8 cellular contexts compared by ENCODE assay signal in the genomic region with DNA sequence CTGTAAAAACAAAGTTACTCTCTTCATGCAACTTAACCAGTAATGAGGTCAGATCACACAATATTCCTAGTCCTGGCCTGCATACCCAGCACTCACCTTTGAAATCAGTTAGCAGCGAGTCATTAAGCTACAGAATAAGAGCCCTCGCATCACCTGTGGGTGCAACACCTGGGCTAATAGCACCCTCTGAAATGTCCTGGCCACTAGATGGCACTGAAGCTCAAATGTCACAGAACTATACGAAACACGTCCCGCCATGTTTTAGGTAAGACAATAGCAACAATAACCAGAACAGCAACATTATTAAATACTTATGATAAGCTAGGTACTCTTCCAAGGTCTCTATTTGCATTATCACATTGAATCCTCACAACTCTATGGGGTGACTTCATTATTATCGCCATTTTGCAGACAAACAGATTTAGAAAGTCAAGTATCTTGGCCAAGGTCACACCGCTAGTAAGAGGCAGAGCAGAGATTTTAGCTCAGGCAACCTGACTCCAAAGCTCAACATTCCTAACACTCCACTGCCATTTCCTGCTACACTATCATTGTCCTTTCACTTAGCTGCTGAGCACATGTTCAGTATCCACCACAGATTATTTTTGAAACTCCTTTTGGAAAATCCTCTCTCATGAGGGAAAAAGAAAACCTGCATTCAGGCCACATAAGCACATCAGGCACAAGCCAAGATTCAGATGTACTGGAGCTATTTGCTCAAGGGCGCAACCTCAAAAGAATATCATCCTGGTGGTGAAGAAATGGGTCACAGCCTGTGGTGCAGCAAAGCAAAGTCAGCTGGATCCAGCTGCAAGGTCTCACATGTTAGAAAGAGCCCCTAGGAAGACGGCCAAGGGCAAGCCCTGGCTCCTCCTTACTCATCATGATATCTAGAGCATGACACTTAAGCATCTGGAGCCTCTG. TPM values are rescaled to one million over a fixed set of nuclear protein-coding genes. Genes with fewer than 3 reads are reported as not detected.
DNase-seq lines count a peak whose midpoint lies in the region; ATAC-seq and TF ChIP-seq lines count a peak whose summit lies in the region.

No MANE protein-coding gene starts in this region.

- H3K4me1 ChIP-seq in PC-9 (replicated peaks; ENCODE audit: insufficient read depth) (peaks cover 18% of the 10 kb centered on the region), ascending aorta (no peaks in the 10 kb centered on the region)

- H3K27me3 ChIP-seq in PC-9 (ENCODE audit: insufficient read depth, low read depth) = no peaks in the 10 kb centered on the region
- no peaks in the 10 kb centered on the region for H3K27me3 ChIP-seq in ascending aorta

- no peak overlapping the region for H2AFZ ChIP-seq in PC-9

- DNase-seq in D341Med (ENCODE audit: low spot score) = peak; percentile 66
- DNase-seq in HFFc6 = no peak
- peak in 1 of 2 experiments; percentile 43 for DNase-seq in PC-9
- DNase-seq in erythroblast (lab: John Stamatoyannopoulos, UW) = peak; percentile 11 to 38
- DNase-seq in osteocyte (ENCODE audit: extremely low spot score, unreplicated experiment) = no peak
- DNase-seq in ascending aorta (ENCODE audit: low spot score in 2 of 2) = no peak

- POLR2A ChIA-PET in PC-9 (lab: Charles Lee; ENCODE audit: unreplicated experiment) = interaction anchor here (0.6 to 1.3 kb wide), 4 partner anchors 15 to 175 kb away, joined by 3 to 6 read pairs (median 4); no protein-coding TSS in a partner anchor

- H3K9me3 ChIP-seq in PC-9 (ENCODE audit: insufficient read depth, low read depth) = 0 out of 2 replicates have a peak, but pooled peaks cover 2% of the 10 kb centered on the region
- no peaks in the 10 kb centered on the region for H3K9me3 ChIP-seq in ascending aorta

- H3K36me3 Mint-ChIP-seq in HFFc6 (ENCODE audit: low read depth) (no peaks in the 10 kb centered on the region), osteocyte (ENCODE audit: unreplicated experiment) (no peaks in the 10 kb centered on the region)

- H3K4me3 ChIP-seq in PC-9 = no peak overlapping the region
- H3K4me3 ChIP-seq in ascending aorta = no peak overlapping the region

- TF ChIP-seq CTCF in HFFc6 (IDR thresholded peaks at IDR 0.05) (peak; percentile 64; the same call in 1 of the 2 replicates), PC-9 (conservative IDR thresholded peaks at IDR 0.05) (peak; percentile 36), osteocyte (IDR thresholded peaks at IDR 0.05) (peak; percentile 29), ascending aorta (IDR thresholded peaks at IDR 0.05) (no peak)

- H3K27ac ChIP-seq in PC-9 (peak overlapping the region; percentile 67), ascending aorta (no peak overlapping the region)

- H3K9me2 ChIP-seq in PC-9 (ENCODE audit: insufficient read depth) = no peaks in the 10 kb centered on the region

- ATAC-seq in GM21381 (IDR thresholded peaks at IDR 0.05; ENCODE audit: unreplicated experiment) (no peak), HG03139 (IDR thresholded peaks at IDR 0.05; ENCODE audit: unreplicated experiment) (no peak)

- H3K36me3 ChIP-seq in PC-9 (ENCODE audit: low read depth) = no peaks in the 10 kb centered on the region
- no peaks in the 10 kb centered on the region for H3K36me3 ChIP-seq in ascending aorta

- peaks cover 2% of the 10 kb centered on the region; the same call in 1 of the 2 replicates for H3K27me3 Mint-ChIP-seq in HFFc6 (ENCODE audit: insufficient read depth)
- H3K27me3 Mint-ChIP-seq in osteocyte (ENCODE audit: unreplicated experiment) = no peaks in the 10 kb centered on the region

- intact Hi-C loops in PC-9 (cut with micrococcal nuclease; ENCODE audit: unreplicated experiment) = loop anchor here (1.0 to 10.0 kb wide), 4 partner anchors 117 to 550 kb away; no protein-coding TSS in a partner anchor
- intact Hi-C loops in ascending aorta (cut with DNase I) = no loop called here

- peak overlapping the region; percentile 89 for H3K27ac Mint-ChIP-seq in HFFc6
- peak overlapping the region; percentile 12 for H3K27ac Mint-ChIP-seq in osteocyte (ENCODE audit: unreplicated experiment)

- peaks cover 54% of the 10 kb centered on the region for H3K4me1 Mint-ChIP-seq in HFFc6 (ENCODE audit: low read depth)
- H3K4me1 Mint-ChIP-seq in osteocyte (ENCODE audit: unreplicated experiment) = peaks cover 30% of the 10 kb centered on the region

- BruUV-seq in PC-9 (replicated peaks; lab: Mats Ljungman, UMichigan) = no TSS peak

- H4K20me1 ChIP-seq in PC-9 (ENCODE audit: insufficient read depth) = no peaks in the 10 kb centered on the region

- TF ChIP-seq POLR2A in erythroblast (IDR thresholded peaks at IDR 0.05; ENCODE audit: low read length) = no peak

- H3F3A ChIP-seq in PC-9 (ENCODE audit: insufficient read depth, low read depth) = peaks cover 17% of the 10 kb centered on the region; the same call in 1 of the 2 replicates

- no peaks in the 10 kb centered on the region for H3K79me2 ChIP-seq in PC-9 (ENCODE audit: low read depth)

- peak overlapping the region; percentile 30 for H3K4me2 ChIP-seq in PC-9

- no peaks in the 10 kb centered on the region for H3K9me3 Mint-ChIP-seq in HFFc6
- H3K9me3 Mint-ChIP-seq in osteocyte (ENCODE audit: unreplicated experiment) = no peaks in the 10 kb centered on the region

- peak overlapping the region; percentile 71 for H3K4me3 Mint-ChIP-seq in HFFc6
- H3K4me3 Mint-ChIP-seq in osteocyte (ENCODE audit: unreplicated experiment) = no peak overlapping the region

- CTCF ChIA-PET in PC-9 (lab: Charles Lee) = interaction anchor here (0.6 to 1.9 kb wide), 8 partner anchors 14 to 552 kb away, joined by 3 to 11 read pairs (median 5); a partner anchor contains a TSS

RNA-seq across cellular contexts. Expression of a gene that starts 59.5 kb away (rescaled TPM):
- total RNA-seq in HFFc6 (2021; fragmentation: NEBNext Ultra II Directional; extraction: Animal tissue kit (Norgen Biotek cat#: 25700)) = not detected
- total RNA-seq in PC-9 (2021) (0.09 and 0.20 TPM in 2 replicates), osteocyte (0.18 and 0.24 TPM in 2 replicates), ascending aorta (22.9 TPM)

Comparison
In these comparisons a context has a peak if more than half of its experiments do, and no peak if none do; other contexts are left out.
1. DNase-seq: peak in D341Med (single experiment) and erythroblast (2 of 2); none in HFFc6 (single experiment), osteocyte (single experiment) and ascending aorta (0 of 2).
2. CTCF ChIP-seq: peak in HFFc6 (single experiment), PC-9 (single experiment) and osteocyte (single experiment); none in ascending aorta (0 of 3).
3. RNA of a gene that starts 59.5 kb away (total RNA-seq): 22.9 TPM in ascending aorta (single experiment); 0.18 to 0.24 TPM in osteocyte, 0.09 to 0.20 TPM in PC-9 and not detected in HFFc6; every median in the first group is over 10 times any median in the second.